ENCODE assay signal across 9 cellular contexts in the genomic region with DNA sequence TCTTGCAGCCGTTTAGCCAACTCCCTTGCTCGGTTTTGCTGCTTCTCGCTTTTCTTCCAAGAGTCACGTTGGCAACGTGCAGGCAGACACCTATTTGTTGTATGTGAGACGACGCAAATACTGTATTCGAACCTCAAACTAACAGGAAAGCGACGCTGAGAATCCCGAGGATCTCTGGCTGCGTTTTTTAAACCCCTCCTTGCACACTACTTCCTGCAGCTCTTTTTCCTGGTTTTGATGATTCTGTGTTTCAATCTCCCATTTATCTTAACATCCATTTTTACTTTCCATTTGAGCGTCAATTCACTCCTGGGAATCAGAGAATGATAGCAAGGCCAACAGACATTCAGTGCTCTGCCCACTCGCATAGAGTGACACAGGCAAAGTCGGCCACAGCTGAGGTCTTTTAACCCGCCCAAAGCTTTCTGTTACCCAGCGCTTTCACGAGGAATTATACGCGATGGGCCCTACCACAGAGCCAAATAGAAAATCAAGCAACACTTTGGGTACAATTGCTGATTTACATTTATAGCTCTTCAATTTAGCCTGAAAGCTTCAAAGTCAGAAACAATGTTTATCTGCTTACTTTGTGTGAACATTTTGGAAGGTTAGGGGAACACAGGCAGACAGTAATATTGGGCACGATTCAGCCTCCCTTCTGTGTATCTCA. TPM values are rescaled to one million over a fixed set of nuclear protein-coding genes. Genes with fewer than 3 reads are reported as not detected.
A peak's percentile ranks its signal among the peaks of the same experiment; 100 is the strongest.
DNase-seq lines count a peak whose midpoint lies in the region; ATAC-seq, FAIRE-seq and TF ChIP-seq lines count a peak whose summit lies in the region.
"Had no signal": no experiment of that assay in that cellular context is flagged by ENCODE, and none has a peak within 500 bp of the region (broad histone marks: within the 10 kb centered on the region; RNA-seq: fewer than 3 reads in every experiment).

No MANE protein-coding gene starts in this region.

- 51 to 55% (median 53%) methylated on average over 21 of the region's 21 CpGs for WGBS in small intestine, 3 donors

- peak; percentile 46 for DNase-seq in HCEC 1CT
- no peak for DNase-seq in activated CD4-positive, alpha-beta memory T cell treated with anti-CD3 and anti-CD28 coated beads, Interleukin-2, amount 10 ng/mL, durations not matched to agents 7 days and 5 days
- DNase-seq in glutamatergic neuron = no peak
- no peak for DNase-seq in small intestine
- DNase-seq in stimulated activated CD4-positive, alpha-beta T cell treated with anti-CD3 and anti-CD28 coated beads, Interleukin-4, amount 100 ng/mL, for 4 hours = no peak
- DNase-seq in cerebellum (ENCODE audit: low spot score) = no peak
- DNase-seq in NCI-H510A (lab: John Stamatoyannopoulos, UW) = no peak
- DNase-seq: cerebellar nuclear complex had no signal

- peaks cover 5 to 10% of the 10 kb centered on the region in 2 donors for H3K4me1 ChIP-seq in small intestine (ENCODE audit: control insufficient read depth in 2 of 2, insufficient read depth in 1 of 2, low read depth in 1 of 2, low read length in 1 of 2)

- CTCF ChIA-PET in activated CD4-positive, alpha-beta memory T cell treated with anti-CD3 and anti-CD28 coated beads, Interleukin-2, amount 10 ng/mL, durations not matched to agents 7 days and 5 days (lab: Charles Lee) = interaction anchor here (1.5 to 5.5 kb wide), 2 partner anchors 38 to 194 kb away, joined by 4 to 24 read pairs; no protein-coding TSS in a partner anchor

- peak overlapping the region; percentile 72 for H3K4me3 Mint-ChIP-seq in activated CD4-positive, alpha-beta memory T cell treated with anti-CD3 and anti-CD28 coated beads, Interleukin-2, amount 10 ng/mL, durations not matched to agents 7 days and 5 days
- peak overlapping the region; percentile 93 for H3K4me3 Mint-ChIP-seq in glutamatergic neuron (ENCODE audit: unreplicated experiment)

- no peak overlapping the region for H3K4me3 ChIP-seq in small intestine (ENCODE audit: low read depth in 1 of 2, low read length in 2 of 2)

- peaks cover 35% of the 10 kb centered on the region for H3K36me3 Mint-ChIP-seq in activated CD4-positive, alpha-beta memory T cell treated with anti-CD3 and anti-CD28 coated beads, Interleukin-2, amount 10 ng/mL, durations not matched to agents 7 days and 5 days (ENCODE audit: low read depth)
- H3K36me3 Mint-ChIP-seq in glutamatergic neuron (ENCODE audit: unreplicated experiment) = peaks cover 19% of the 10 kb centered on the region

- no peaks in the 10 kb centered on the region for H3K9me3 ChIP-seq in small intestine (ENCODE audit: control insufficient read depth, low read depth)

- no peak for FAIRE-seq in small intestine (lab: Jason Lieb, UNC)

- no peaks in the 10 kb centered on the region for H3K27me3 ChIP-seq in small intestine (ENCODE audit: control insufficient read depth in 2 of 2, insufficient read depth in 2 of 2, low read length in 2 of 2)

- peak overlapping the region; percentile 92 for H3K27ac Mint-ChIP-seq in activated CD4-positive, alpha-beta memory T cell treated with anti-CD3 and anti-CD28 coated beads, Interleukin-2, amount 10 ng/mL, durations not matched to agents 7 days and 5 days
- peak overlapping the region; percentile 97 for H3K27ac Mint-ChIP-seq in glutamatergic neuron (ENCODE audit: unreplicated experiment)

- no peak for TF ChIP-seq CTCF in glutamatergic neuron (IDR thresholded peaks at IDR 0.05; ENCODE audit: partially characterized antibody, unreplicated experiment)

- POLR2A ChIA-PET in activated CD4-positive, alpha-beta memory T cell treated with anti-CD3 and anti-CD28 coated beads, Interleukin-2, amount 10 ng/mL, durations not matched to agents 7 days and 5 days (lab: Charles Lee) = interaction anchor here (0.7 to 3.9 kb wide), 14 partner anchors 8 to 710 kb away, joined by 3 to 50 read pairs (median 6); a partner anchor contains a TSS

- peak overlapping the region; percentile 96 to 100 for H3K27ac ChIP-seq in small intestine (ENCODE audit: low read depth in 1 of 2, low read length in 1 of 2)

- H3K27me3 Mint-ChIP-seq in activated CD4-positive, alpha-beta memory T cell treated with anti-CD3 and anti-CD28 coated beads, Interleukin-2, amount 10 ng/mL, durations not matched to agents 7 days and 5 days = peaks cover 7% of the 10 kb centered on the region
- H3K27me3 Mint-ChIP-seq in glutamatergic neuron (ENCODE audit: unreplicated experiment) = peaks cover 22% of the 10 kb centered on the region

- no peak for ATAC-seq in activated CD4-positive, CD25-positive, alpha-beta regulatory T cell treated with anti-CD3 and anti-CD28 coated beads, Interleukin-2, amount 50 U/mL, for 24 hours

- H3K36me3 ChIP-seq in small intestine (ENCODE audit: control insufficient read depth in 2 of 2, insufficient read depth in 2 of 2, low read length in 2 of 2) = no peaks in the 10 kb centered on the region

- H3K9me3 Mint-ChIP-seq in activated CD4-positive, alpha-beta memory T cell treated with anti-CD3 and anti-CD28 coated beads, Interleukin-2, amount 10 ng/mL, durations not matched to agents 7 days and 5 days = no peaks in the 10 kb centered on the region
- peaks cover 26% of the 10 kb centered on the region for H3K9me3 Mint-ChIP-seq in glutamatergic neuron (ENCODE audit: unreplicated experiment)

- peaks cover 41% of the 10 kb centered on the region for H3K4me1 Mint-ChIP-seq in activated CD4-positive, alpha-beta memory T cell treated with anti-CD3 and anti-CD28 coated beads, Interleukin-2, amount 10 ng/mL, durations not matched to agents 7 days and 5 days
- H3K4me1 Mint-ChIP-seq in glutamatergic neuron (ENCODE audit: low read depth, unreplicated experiment) = peaks cover 35% of the 10 kb centered on the region

RNA-seq across cellular contexts. Expression of a gene that starts 1.6 kb away (rescaled TPM):
- total RNA-seq in activated CD4-positive, alpha-beta memory T cell treated with anti-CD3 and anti-CD28 coated beads, Interleukin-2, amount 10 ng/mL, durations not matched to agents 7 days and 5 days = 100 to 1,000 TPM; 558 to 566 TPM
- total RNA-seq in glutamatergic neuron (ENCODE audit: unreplicated experiment) (925 TPM), cerebellum (63.1 TPM)
- 1,000 to 10,000 TPM; 1,129 to 2,583 (median 1,917) TPM for polyA plus RNA-seq in small intestine
